18 cellular contexts compared by ENCODE assay signal in genomic region chr12:8466171-8466692, GRCh38. TPM values are rescaled to one million over a fixed set of nuclear protein-coding genes. Genes with fewer than 3 reads are reported as not detected.
DNase-seq lines count a peak whose midpoint lies in the region; ATAC-seq and TF ChIP-seq lines count a peak whose summit lies in the region.
"Had no signal": no experiment of that assay in that cellular context is flagged by ENCODE, and none has a peak within 500 bp of the region (broad histone marks: within the 10 kb centered on the region; RNA-seq: fewer than 3 reads in every experiment).

No MANE protein-coding gene starts in this region.

- no peak for TF ChIP-seq EP300 in stomach (IDR thresholded peaks at IDR 0.05)

- TF ChIP-seq POLR2A in spleen (IDR thresholded peaks at IDR 0.05) (no peak), stomach (IDR thresholded peaks at IDR 0.05) (no peak)

- no peak overlapping the region for H3K4me3 Mint-ChIP-seq in stimulated activated effector memory CD8-positive, alpha-beta T cell treated with anti-CD3 and anti-CD28 coated beads, Interleukin-12 subunit alpha, Interleukin-12 subunit beta, amount 100 ng/mL, for 72 hours
- H3K4me3 Mint-ChIP-seq: CD4-positive, alpha-beta memory T cell had no signal

- H3K4me3 ChIP-seq in left lung: no peak overlapping the region
- no peak overlapping the region for H3K4me3 ChIP-seq in spleen
- no peak overlapping the region for H3K4me3 ChIP-seq in GM23248
- H3K4me3 ChIP-seq in stomach: no peak overlapping the region
- H3K4me3 ChIP-seq: HAP-1 had no signal

- H3K9ac ChIP-seq in GM23248: no peak overlapping the region

- H3K27me3 ChIP-seq in left lung (no peaks in the 10 kb centered on the region), spleen (replicated peaks in 1 of 7) (peaks cover 0 to 14% (median 0%) of the 10 kb centered on the region in 7 donors), GM23248 (replicated peaks; ENCODE audit: insufficient read depth) (no peaks in the 10 kb centered on the region; the same call in 1 of the 2 replicates), stomach (no peaks in the 10 kb centered on the region)
- H3K27me3 ChIP-seq: BE2C had no signal

- intact Hi-C loops in left lung (cut with DNase I) (no loop called here), spleen (cut with DNase I; ENCODE audit: low total_unique reads) (no loop called here), stomach (cut with DNase I; ENCODE audit: low total_unique reads) (no loop called here)

- no peaks in the 10 kb centered on the region for H3K9me2 ChIP-seq in GM23248 (ENCODE audit: insufficient read depth)

- no peaks in the 10 kb centered on the region for H3K9me3 Mint-ChIP-seq in stimulated activated effector memory CD8-positive, alpha-beta T cell treated with anti-CD3 and anti-CD28 coated beads, Interleukin-12 subunit alpha, Interleukin-12 subunit beta, amount 100 ng/mL, for 72 hours

- DNase-seq in CD1c-positive myeloid dendritic cell (ENCODE audit: extremely low spot score) (peak; percentile 94), MV-4-11 (lab: John Stamatoyannopoulos, UW) (peak; percentile 45), left lung (no peak), spleen (no peak), GM23248 (no peak), stomach (no peak)
- DNase-seq in stimulated activated CD4-positive, alpha-beta T cell treated with anti-CD3 and anti-CD28 coated beads, Interleukin-2, amount 100 ng/mL, for 24 hours: no peak
- DNase-seq in stimulated activated effector memory CD8-positive, alpha-beta T cell treated with anti-CD3 and anti-CD28 coated beads, Interleukin-12 subunit alpha, Interleukin-12 subunit beta, amount 100 ng/mL, for 72 hours (ENCODE audit: low spot score in 2 of 2): no peak
- DNase-seq: ACHN; BE2C; C1 segment of cervical spinal cord; CD4-positive, alpha-beta memory T cell; DMS153; DMS79; GDM1 had no signal

- H3K4me1 Mint-ChIP-seq in stimulated activated effector memory CD8-positive, alpha-beta T cell treated with anti-CD3 and anti-CD28 coated beads, Interleukin-12 subunit alpha, Interleukin-12 subunit beta, amount 100 ng/mL, for 72 hours: no peaks in the 10 kb centered on the region
- H3K4me1 Mint-ChIP-seq: CD4-positive, alpha-beta memory T cell had no signal

- in situ Hi-C loops in GM23248 (cut with MboI): no loop called here

- H3K4me1 ChIP-seq in left lung (peaks cover 0 to 14% of the 10 kb centered on the region in 2 donors), spleen (peaks cover 0 to 6% (median 0%) of the 10 kb centered on the region in 6 donors), GM23248 (ENCODE audit: insufficient read depth) (no peaks in the 10 kb centered on the region), stomach (no peaks in the 10 kb centered on the region)
- H3K4me1 ChIP-seq: BE2C had no signal

- 55 to 71% (median 62%) methylated on average over 1 of the region's 1 CpG for WGBS in spleen, 5 donors
- 62 to 80% methylated on average over 1 of the region's 1 CpG for WGBS in GM23248 (ENCODE audit: low coverage in 1 of 2, low lambda C conversion rate in 2 of 2, missing lambda C conversion rate in 2 of 2), 2 experiments
- WGBS in stomach, 5 donors: 80 to 93% (median 89%) methylated on average over 1 of the region's 1 CpG

- H3F3A ChIP-seq in GM23248 (ENCODE audit: insufficient read depth): no peaks in the 10 kb centered on the region

- ATAC-seq in left lung: no peak
- ATAC-seq in stimulated activated effector memory CD8-positive, alpha-beta T cell treated with anti-CD3 and anti-CD28 coated beads, Interleukin-12 subunit alpha, Interleukin-12 subunit beta, amount 100 ng/mL, for 72 hours: no peak

- H3K79me2 ChIP-seq in GM23248 (ENCODE audit: insufficient read depth): no peaks in the 10 kb centered on the region

- H3K36me3 Mint-ChIP-seq in stimulated activated effector memory CD8-positive, alpha-beta T cell treated with anti-CD3 and anti-CD28 coated beads, Interleukin-12 subunit alpha, Interleukin-12 subunit beta, amount 100 ng/mL, for 72 hours: no peaks in the 10 kb centered on the region

- peak overlapping the region; percentile 16 to 69 for H3K27ac ChIP-seq in left lung
- peak overlapping the region in 7 of 8 donors; percentile 16 to 82 (median 54) for H3K27ac ChIP-seq in spleen
- no peak overlapping the region for H3K27ac ChIP-seq in GM23248
- H3K27ac ChIP-seq in stomach: no peak overlapping the region

- H3K27ac Mint-ChIP-seq in stimulated activated effector memory CD8-positive, alpha-beta T cell treated with anti-CD3 and anti-CD28 coated beads, Interleukin-12 subunit alpha, Interleukin-12 subunit beta, amount 100 ng/mL, for 72 hours: no peak overlapping the region
- H3K27ac Mint-ChIP-seq: CD4-positive, alpha-beta memory T cell had no signal

- peaks cover 0 to 12% of the 10 kb centered on the region in 2 donors for H3K9me3 ChIP-seq in left lung
- H3K9me3 ChIP-seq in spleen: peaks cover 0 to 17% (median 7%) of the 10 kb centered on the region in 8 donors
- no peaks in the 10 kb centered on the region for H3K9me3 ChIP-seq in GM23248 (ENCODE audit: low read depth)
- peaks cover 0 to 8% (median 0%) of the 10 kb centered on the region in 4 donors for H3K9me3 ChIP-seq in stomach
- H3K9me3 ChIP-seq: BE2C, HAP-1 had no signal

- H4K20me1 ChIP-seq in GM23248 (ENCODE audit: insufficient read depth): no peaks in the 10 kb centered on the region

- H3K36me3 ChIP-seq in left lung (no peaks in the 10 kb centered on the region), spleen (no peaks in the 10 kb centered on the region), GM23248 (ENCODE audit: low read depth) (no peaks in the 10 kb centered on the region), stomach (no peaks in the 10 kb centered on the region)
- H3K36me3 ChIP-seq: BE2C, HAP-1 had no signal

- no peak overlapping the region for H2AFZ ChIP-seq in GM23248

- no peak overlapping the region for H3K4me2 ChIP-seq in GM23248 (ENCODE audit: unreplicated experiment)

- TF ChIP-seq CTCF in left lung (IDR thresholded peaks at IDR 0.05) (no peak), spleen (IDR thresholded peaks at IDR 0.05 in 8 of 11, conservative IDR thresholded peaks at IDR 0.05 in 3 of 11) (no peak), stomach (IDR thresholded peaks at IDR 0.05) (no peak)

RNA-seq across cellular contexts. Expression of gene CLEC6A, which starts 10.5 kb away (rescaled TPM):
- total RNA-seq in left lung (under 1 TPM; 0.32 to 0.42 TPM), spleen (under 1 TPM in 3 of 7 donors, not detected in 4; 0.20 to 0.77 (median 0.30) TPM), stomach (not detected)
- polyA plus RNA-seq in spleen (under 1 TPM in 2 of 3 donors, not detected in 1; 0.05 to 0.06 TPM), GM23248 (2016; fragmentation: Nextera tagmentation; extraction: Ambion mirVana) (not detected in 2 replicates), stomach (not detected)
- total RNA-seq in GM23248 (2014; rRNA removed; shearing (Covaris generic)): not detected in 2 replicates
- total RNA-seq: CD4-positive, alpha-beta memory T cell; Daoy; H4 had no signal
- polyA plus RNA-seq: CD4-positive, alpha-beta memory T cell had no signal

RNA-seq across cellular contexts. Expression of gene CLEC4D, which starts 47.1 kb away (rescaled TPM):
- total RNA-seq in left lung (10 to 100 TPM in 1 of 2 donors, under 1 TPM in 1; 0.35 to 15.7 TPM), spleen (10 to 100 TPM in 4 of 7 donors, 1 to 10 TPM in 3; 7.0 to 24.9 (median 12.3) TPM), stomach (1 to 10 TPM in 1 of 5 donors, not detected in 4; 1.8 TPM)
- polyA plus RNA-seq in spleen (1 to 10 TPM in 2 of 3 donors, under 1 TPM in 1; 0.62 to 2.1 (median 1.1) TPM), GM23248 (2016; fragmentation: Nextera tagmentation; extraction: Ambion mirVana) (not detected in 2 replicates), stomach (under 1 TPM in 2 of 3 donors, not detected in 1; 0.19 to 0.20 TPM)
- total RNA-seq in GM23248 (2014; rRNA removed; shearing (Covaris generic)): not detected in 2 replicates
- total RNA-seq: CD4-positive, alpha-beta memory T cell; Daoy; H4 had no signal
- polyA plus RNA-seq: CD4-positive, alpha-beta memory T cell had no signal

Comparison
In these comparisons a context has a peak if more than half of its experiments do, and no peak if none do; other contexts are left out.
1. DNase-seq: peak in CD1c-positive myeloid dendritic cell (single experiment) and MV-4-11 (single experiment); none in left lung (0 of 2), spleen (single experiment), GM23248 (single experiment), stimulated activated CD4-positive, alpha-beta T cell treated with anti-CD3 and anti-CD28 coated beads, Interleukin-2, amount 100 ng/mL, for 24 hours (0 of 2), stimulated activated effector memory CD8-positive, alpha-beta T cell treated with anti-CD3 and anti-CD28 coated beads, Interleukin-12 subunit alpha, Interleukin-12 subunit beta, amount 100 ng/mL, for 72 hours (0 of 2) and stomach (single experiment).
2. H3K27ac ChIP-seq: peak in left lung (2 of 2) and spleen (7 of 8); none in GM23248 (single experiment) and stomach (0 of 5).